8 cellular contexts compared by ENCODE assay signal in genomic region chr5:133240425-133241091, GRCh38.
DNase-seq lines count a peak whose midpoint lies in the region; ATAC-seq, FAIRE-seq and TF ChIP-seq lines count a peak whose summit lies in the region.

No MANE protein-coding gene starts in this region.

- no peaks in the 10 kb centered on the region for H3K9me3 ChIP-seq in endothelial cell of umbilical vein (replicated peaks; ENCODE audit: control insufficient read depth, insufficient read depth, low read length)

- H3K27me3 ChIP-seq in endothelial cell of umbilical vein (ENCODE audit: control insufficient read depth in 2 of 2, insufficient read depth in 2 of 2, low read length in 2 of 2) = no peaks in the 10 kb centered on the region

- dilution Hi-C loops in endothelial cell of umbilical vein (cut with MboI; ENCODE audit: extremely low pct_ligation_motif_present, low sequenced_read_pairs) = no loop called here

- H3K9me1 ChIP-seq in endothelial cell of umbilical vein (replicated peaks; ENCODE audit: control insufficient read depth, extremely low read depth, insufficient read depth, low read length) = no peaks in the 10 kb centered on the region

- H3K27ac ChIP-seq in RWPE1 = peak overlapping the region; percentile 88
- peak overlapping the region; percentile 77 for H3K27ac ChIP-seq in endothelial cell of umbilical vein (ENCODE audit: insufficient read depth, low read depth, low read length)

- H2AFZ ChIP-seq in endothelial cell of umbilical vein (ENCODE audit: low read depth, low read length) = peak overlapping the region; percentile 23

- no peaks in the 10 kb centered on the region for H3K36me3 ChIP-seq in endothelial cell of umbilical vein (ENCODE audit: control insufficient read depth in 2 of 2, extremely low read depth in 1 of 2, insufficient read depth in 2 of 2, low read length in 2 of 2)

- no peak overlapping the region for H3K27ac Mint-ChIP-seq in type B pancreatic cell

- no peaks in the 10 kb centered on the region for H3K79me2 ChIP-seq in endothelial cell of umbilical vein (ENCODE audit: control insufficient read depth, insufficient read depth, low read length)

- TF ChIP-seq CTCF in RWPE1 (conservative IDR thresholded peaks at IDR 0.05; ENCODE audit: low read depth) (no peak), endothelial cell of umbilical vein (IDR thresholded peaks at IDR 0.05; ENCODE audit: extremely low read depth in 1 of 2, insufficient read depth in 1 of 2, low read depth in 1 of 2, low read length in 2 of 2) (no peak), type B pancreatic cell (conservative IDR thresholded peaks at IDR 0.05) (no peak)

- intact Hi-C loops in endothelial cell of umbilical vein (cut with micrococcal nuclease) = loop anchor here (2.0 to 10.0 kb wide), 4 partner anchors 20 to 856 kb away; partner anchors contain the start of genes AFF4 and HSPA4

- peak overlapping the region; percentile 28 for H3K9ac ChIP-seq in endothelial cell of umbilical vein (replicated peaks; ENCODE audit: extremely low read depth, insufficient read depth, low read length)

- peak; percentile 96 for FAIRE-seq in endothelial cell of umbilical vein (lab: Jason Lieb, UNC)

- no peaks in the 10 kb centered on the region for H3K36me3 Mint-ChIP-seq in type B pancreatic cell

- no peak overlapping the region for H3K4me3 ChIP-seq in endothelial cell of umbilical vein (replicated peaks in 1 of 3; ENCODE audit: insufficient read depth in 1 of 3, low read depth in 1 of 3, low read length in 3 of 3)

- TSS peak; percentile 90 for BruUV-seq in endothelial cell of umbilical vein (replicated peaks; lab: Mats Ljungman, UMichigan)

- peak overlapping the region; percentile 9 for H3K4me2 ChIP-seq in endothelial cell of umbilical vein (ENCODE audit: insufficient read depth, low read length)

- H3K9me3 Mint-ChIP-seq in type B pancreatic cell = peaks cover 4% of the 10 kb centered on the region

- no peaks in the 10 kb centered on the region for H3K27me3 Mint-ChIP-seq in type B pancreatic cell

- POLR2A ChIA-PET in RWPE1 (lab: Yijun Ruan, JAX; ENCODE audit: low non-redundant PET) (interaction anchor here (0.5 kb wide), 1 partner anchor 21 kb away, joined by 3 read pairs; no protein-coding TSS in a partner anchor), endothelial cell of umbilical vein (lab: Charles Lee) (interaction anchor here (0.6 kb wide), 1 partner anchor 157 kb away, joined by 5 read pairs; no protein-coding TSS in a partner anchor)

- peaks cover 27% of the 10 kb centered on the region for H3K4me1 ChIP-seq in endothelial cell of umbilical vein (ENCODE audit: control insufficient read depth, extremely low read depth, insufficient read depth, low read length)

- H4K20me1 ChIP-seq in endothelial cell of umbilical vein (replicated peaks; ENCODE audit: control insufficient read depth, extremely low read depth, insufficient read depth, low read length) = no peaks in the 10 kb centered on the region

- CTCF ChIA-PET in RWPE1 (lab: Yijun Ruan, JAX) (interaction anchor here (0.6 to 2.0 kb wide), 3 partner anchors 13 to 138 kb away, joined by 3 to 4 read pairs (median 3); no protein-coding TSS in a partner anchor), endothelial cell of umbilical vein (lab: Charles Lee) (interaction anchor here (0.6 to 1.6 kb wide), 11 partner anchors 9 to 799 kb away, joined by 3 to 10 read pairs (median 5); no protein-coding TSS in a partner anchor)

- peak; percentile 48 for ATAC-seq in HG02981 (IDR thresholded peaks at IDR 0.05; ENCODE audit: unreplicated experiment)

- peak; percentile 71 for DNase-seq in activated effector memory CD4-positive, alpha-beta T cell treated with anti-CD3 and anti-CD28 coated beads, Interleukin-2, amount 50 U/mL, for 16 hours
- no peak for DNase-seq in activated effector memory CD4-positive, alpha-beta T cell treated with Interleukin-2 at 50 U/mL for 16 hours
- DNase-seq in RWPE1 (ENCODE audit: low spot score) = peak; percentile 95
- DNase-seq in endothelial cell of umbilical vein (ENCODE audit: low read depth, low spot score) = peak; percentile 95
- DNase-seq in pulmonary artery endothelial cell (ENCODE audit: low read depth, low spot score) = peak; percentile 90
- no peak for DNase-seq in type B pancreatic cell (ENCODE audit: extremely low spot score, unreplicated experiment)
- no peak for DNase-seq in RPMI8226

- H3K4me3 Mint-ChIP-seq in type B pancreatic cell = no peak overlapping the region

- peak; percentile 49 for TF ChIP-seq POLR2A in endothelial cell of umbilical vein (IDR thresholded peaks at IDR 0.05; ENCODE audit: low read depth, low read length)

- peaks cover 9% of the 10 kb centered on the region for H3K4me1 Mint-ChIP-seq in type B pancreatic cell (ENCODE audit: unreplicated experiment)

TF ChIP-seq in endothelial cell of umbilical vein, 7 proteins besides CTCF, POLR2A, EP300 and RAD21:
- TF ChIP-seq FOS (IDR thresholded peaks at IDR 0.05; ENCODE audit: borderline replicate concordance, insufficient read depth, low read length) (peak; percentile 99), JUN (IDR thresholded peaks at IDR 0.05; ENCODE audit: borderline replicate concordance, insufficient read depth, insufficient read length, low read depth) (peak; percentile 100), EZH2 (IDR thresholded peaks at IDR 0.05; ENCODE audit: borderline replicate concordance, low read depth, low read length, severe bottlenecking) (no peak), MYC (IDR thresholded peaks at IDR 0.05; ENCODE audit: low read depth, low read length) (peak; percentile 40), MAX (IDR thresholded peaks at IDR 0.05; ENCODE audit: insufficient read depth, insufficient read length) (peak; percentile 22), POLR2AphosphoS5 (IDR thresholded peaks at IDR 0.05; ENCODE audit: insufficient read depth, low read depth, low read length) (peak; percentile 89), GATA2 (IDR thresholded peaks at IDR 0.05; ENCODE audit: insufficient read depth, insufficient read length, low read depth, low read length) (peak; percentile 90)

Comparison
In these comparisons a context has a peak if more than half of its experiments do, and no peak if none do; other contexts are left out.
1. DNase-seq: peak in activated effector memory CD4-positive, alpha-beta T cell treated with anti-CD3 and anti-CD28 coated beads, Interleukin-2, amount 50 U/mL, for 16 hours (single experiment), RWPE1 (single experiment), endothelial cell of umbilical vein (single experiment) and pulmonary artery endothelial cell (single experiment); none in activated effector memory CD4-positive, alpha-beta T cell treated with Interleukin-2 at 50 U/mL for 16 hours (single experiment), type B pancreatic cell (single experiment) and RPMI8226 (single experiment).